Comparison of ENCODE assay signal across 8 cellular contexts in the genomic region with DNA sequence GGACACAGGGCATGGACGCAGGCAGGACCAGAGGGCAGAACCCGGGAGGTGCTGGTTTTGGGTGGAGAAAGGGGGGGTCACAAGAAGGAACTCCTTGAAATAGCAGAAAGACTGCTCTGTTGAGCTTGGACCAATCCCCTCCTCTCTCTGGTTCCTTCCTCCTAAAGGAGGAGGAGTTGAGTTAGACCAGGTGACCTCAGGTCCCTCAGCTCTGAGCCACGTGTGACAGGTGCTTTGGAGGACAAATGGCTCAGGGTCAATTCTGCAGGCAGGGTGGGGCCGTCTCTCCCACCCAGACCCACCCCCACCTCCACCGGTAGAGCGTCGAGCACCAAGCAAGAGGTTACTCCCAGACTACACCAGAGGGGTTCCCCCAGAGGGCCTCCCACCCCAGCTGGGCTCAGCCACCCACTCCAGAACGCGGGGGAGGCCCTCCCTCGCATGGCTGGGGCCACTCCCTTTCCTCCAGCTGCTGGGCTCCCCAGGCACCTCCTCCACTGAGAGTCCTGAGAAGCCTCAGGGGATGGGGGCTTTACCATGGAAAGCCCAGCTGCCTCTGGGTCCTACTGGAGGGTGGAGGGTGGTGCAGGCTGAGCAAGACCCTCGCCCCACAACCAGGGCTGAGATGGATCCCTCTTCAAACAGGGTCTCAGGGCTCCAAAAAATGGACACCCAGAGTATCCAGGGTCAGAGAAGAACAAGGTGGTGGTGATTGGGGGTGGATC. TPM values are rescaled to one million over a fixed set of nuclear protein-coding genes. Genes with fewer than 3 reads are reported as not detected.
DNase-seq lines count a peak whose midpoint lies in the region; ATAC-seq and TF ChIP-seq lines count a peak whose summit lies in the region.

No MANE protein-coding gene starts in this region.

- H2BK120ac ChIP-seq in mesendoderm (ENCODE audit: low read depth, low read length): no peak overlapping the region

- no peak overlapping the region for H2BK15ac ChIP-seq in mesendoderm (replicated peaks; ENCODE audit: low read depth)

- no peak overlapping the region for H3K23ac ChIP-seq in mesendoderm (ENCODE audit: low read length)

- H3K18ac ChIP-seq in mesendoderm (ENCODE audit: low read length): peak overlapping the region; percentile 9

- H3K9me3 ChIP-seq in Caco-2: no peaks in the 10 kb centered on the region

- peaks cover 6% of the 10 kb centered on the region; the same call in 1 of the 2 replicates for H3K36me3 ChIP-seq in Caco-2 (ENCODE audit: control insufficient read depth, insufficient read depth, low read length)
- no peaks in the 10 kb centered on the region for H3K36me3 ChIP-seq in KMS-11 (ENCODE audit: insufficient read depth)
- H3K36me3 ChIP-seq in mesendoderm (ENCODE audit: control insufficient read depth, insufficient read depth, low read length): peaks cover 3% of the 10 kb centered on the region

- H3K9ac ChIP-seq in KMS-11 (peak overlapping the region; percentile 32; the same call in 1 of the 2 replicates), mesendoderm (ENCODE audit: low read length) (peak overlapping the region; percentile 77)

- H3K56ac ChIP-seq in mesendoderm (ENCODE audit: low read length): peak overlapping the region; percentile 69

- H2BK5ac ChIP-seq in mesendoderm (ENCODE audit: low read length): no peak overlapping the region

- H3K4me3 ChIP-seq in Caco-2 (ENCODE audit: low read depth, low read length) (peak overlapping the region; percentile 77), KMS-11 (IDR thresholded peaks at IDR 0.05; ENCODE audit: insufficient read depth, low read depth, low read length) (no peak overlapping the region), mesendoderm (ENCODE audit: low read length) (peak overlapping the region; percentile 13)

- peaks cover 2% of the 10 kb centered on the region for H3K79me1 ChIP-seq in mesendoderm (ENCODE audit: low read length)

- H4K20me1 ChIP-seq in KMS-11 (ENCODE audit: insufficient read depth): no peaks in the 10 kb centered on the region

- POLR2A ChIA-PET in Caco-2 (lab: Charles Lee): interaction anchor here (0.5 to 0.9 kb wide), 5 partner anchors 28 to 234 kb away, joined by 4 to 10 read pairs (median 6); a partner anchor contains a TSS

- H3K36me3 Mint-ChIP-seq in Caco-2 (ENCODE audit: insufficient read depth, unreplicated experiment) (peaks cover 68% of the 10 kb centered on the region), type B pancreatic cell (peaks cover 4% of the 10 kb centered on the region)

- WGBS in mesendoderm (ENCODE audit: extremely low coverage, insufficient coverage, low lambda C conversion rate): no CpG with 5 or more reads among the region's 11 CpGs

- intact Hi-C loops in Caco-2 (cut with micrococcal nuclease; ENCODE audit: unreplicated experiment): loop anchor here (2.0 kb wide), 1 partner anchor 28 kb away; a partner anchor contains a TSS

- H3K4me1 ChIP-seq in Caco-2 (peaks cover 16% of the 10 kb centered on the region), KMS-11 (ENCODE audit: low read depth, poor library complexity, severe bottlenecking) (peaks cover 18% of the 10 kb centered on the region), mesendoderm (ENCODE audit: control insufficient read depth, low read depth, low read length) (no peaks in the 10 kb centered on the region)

- peak; percentile 82 to 85 for DNase-seq in Caco-2
- peak; percentile 65 for DNase-seq in T-helper 22 cell (ENCODE audit: low read depth)
- DNase-seq in dermis blood vessel endothelial cell: peak; percentile 51
- DNase-seq in mesendoderm: peak; percentile 91
- DNase-seq in type B pancreatic cell (ENCODE audit: extremely low spot score, unreplicated experiment): no peak
- DNase-seq in NK-92 (lab: John Stamatoyannopoulos, UW; ENCODE audit: unreplicated experiment): no peak

- CTCF ChIA-PET in Caco-2 (lab: Charles Lee): interaction anchor here (1.3 to 1.4 kb wide), 2 partner anchors 31 to 119 kb away, joined by 5 to 6 read pairs; no protein-coding TSS in a partner anchor

- H4K8ac ChIP-seq in mesendoderm (ENCODE audit: low read depth, low read length): no peak overlapping the region

- H3K9me3 Mint-ChIP-seq in Caco-2 (ENCODE audit: unreplicated experiment) (no peaks in the 10 kb centered on the region), type B pancreatic cell (no peaks in the 10 kb centered on the region)

- H3K4ac ChIP-seq in mesendoderm (ENCODE audit: low read depth, low read length): peak overlapping the region; percentile 88

- H3K4me2 ChIP-seq in KMS-11: peak overlapping the region; percentile 63
- peak overlapping the region; percentile 59 for H3K4me2 ChIP-seq in mesendoderm (ENCODE audit: low read length)

- peak; percentile 41 for ATAC-seq in GM19452 (IDR thresholded peaks at IDR 0.05; ENCODE audit: unreplicated experiment)

- H3K27me3 ChIP-seq in Caco-2 (replicated peaks; ENCODE audit: control insufficient read depth, insufficient read depth, low read length) (no peaks in the 10 kb centered on the region), KMS-11 (ENCODE audit: insufficient read depth, low read depth) (no peaks in the 10 kb centered on the region), mesendoderm (ENCODE audit: insufficient read depth, low read length, poor library complexity) (no peaks in the 10 kb centered on the region)

- peak in 1 of 2 experiments; percentile 49 for TF ChIP-seq CTCF in Caco-2 (IDR thresholded peaks at IDR 0.05; ENCODE audit: insufficient read depth in 1 of 2, low read depth in 1 of 2, low read length in 1 of 2, severe bottlenecking in 1 of 2, unreplicated experiment in 1 of 2)
- no peak for TF ChIP-seq CTCF in KMS-11 (conservative IDR thresholded peaks at IDR 0.05; ENCODE audit: low read depth, low read length)
- peak; percentile 61 for TF ChIP-seq CTCF in type B pancreatic cell (conservative IDR thresholded peaks at IDR 0.05)

- H3K4me1 Mint-ChIP-seq in Caco-2 (ENCODE audit: low read depth, unreplicated experiment) (peaks cover 9% of the 10 kb centered on the region), type B pancreatic cell (ENCODE audit: unreplicated experiment) (peaks cover 5% of the 10 kb centered on the region)

- H3K27ac Mint-ChIP-seq in Caco-2 (ENCODE audit: unreplicated experiment) (peak overlapping the region; percentile 91), type B pancreatic cell (peak overlapping the region; percentile 96)

- H3K27me3 Mint-ChIP-seq in Caco-2 (ENCODE audit: insufficient read depth, unreplicated experiment): no peaks in the 10 kb centered on the region
- no peaks in the 10 kb centered on the region for H3K27me3 Mint-ChIP-seq in type B pancreatic cell

- H4K5ac ChIP-seq in mesendoderm (ENCODE audit: low read length): no peak overlapping the region

- no TSS peak for BruUV-seq in Caco-2 (replicated peaks; lab: Mats Ljungman, UMichigan)

- H3K27ac ChIP-seq in KMS-11 (peak overlapping the region; percentile 44; the same call in 1 of the 2 replicates), mesendoderm (ENCODE audit: low read depth, low read length) (peak overlapping the region; percentile 92)

- peak overlapping the region; percentile 34; the same call in 1 of the 2 replicates for H2AFZ ChIP-seq in KMS-11 (ENCODE audit: low read depth)

- H3K79me2 ChIP-seq in KMS-11 (ENCODE audit: insufficient read depth, low read depth) (no peaks in the 10 kb centered on the region), mesendoderm (ENCODE audit: control insufficient read depth, insufficient read depth, low read length) (no peaks in the 10 kb centered on the region)

- no peak overlapping the region for H2AK5ac ChIP-seq in mesendoderm (ENCODE audit: low read length)

- H3K4me3 Mint-ChIP-seq in Caco-2 (ENCODE audit: unreplicated experiment): peak overlapping the region; percentile 83
- H3K4me3 Mint-ChIP-seq in type B pancreatic cell: peak overlapping the region; percentile 94

RNA-seq across cellular contexts. Expression of a gene that starts 7.7 kb away (rescaled TPM):
- 162 and 171 TPM in 2 replicates for total RNA-seq in Caco-2 (2022)
- 193 and 439 TPM in 2 replicates for total RNA-seq in dermis blood vessel endothelial cell
- 35.2 TPM for polyA plus RNA-seq in mesendoderm (2013, experiment 1 of 2)
- polyA plus RNA-seq in mesendoderm (2013, experiment 2 of 2): 36.4 TPM
- total RNA-seq in type B pancreatic cell (ENCODE audit: low replicate concordance): 73.6 and 132 TPM in 2 replicates

RNA-seq across cellular contexts. Expression of a gene that starts 28.7 kb away (rescaled TPM):
- 70.0 and 72.3 TPM in 2 replicates for total RNA-seq in Caco-2 (2022)
- 162 and 166 TPM in 2 replicates for total RNA-seq in dermis blood vessel endothelial cell
- 39.1 TPM for polyA plus RNA-seq in mesendoderm (2013, experiment 1 of 2)
- polyA plus RNA-seq in mesendoderm (2013, experiment 2 of 2): 39.0 TPM
- total RNA-seq in type B pancreatic cell (ENCODE audit: low replicate concordance): 49.5 and 53.6 TPM in 2 replicates

RNA-seq across cellular contexts. Expression of a gene that starts 31.7 kb away (rescaled TPM):
- 24.1 and 27.3 TPM in 2 replicates for total RNA-seq in Caco-2 (2022)
- total RNA-seq in dermis blood vessel endothelial cell: 74.7 and 88.0 TPM in 2 replicates
- polyA plus RNA-seq in mesendoderm (2013, experiment 1 of 2): 15.1 TPM
- 14.1 TPM for polyA plus RNA-seq in mesendoderm (2013, experiment 2 of 2)
- total RNA-seq in type B pancreatic cell (ENCODE audit: low replicate concordance): 21.2 and 29.7 TPM in 2 replicates

Comparison
In these comparisons a context has a peak if more than half of its experiments do, and no peak if none do; other contexts are left out.
1. DNase-seq: peak in Caco-2 (2 of 2), T-helper 22 cell (single experiment), dermis blood vessel endothelial cell (single experiment) and mesendoderm (single experiment); none in type B pancreatic cell (single experiment) and NK-92 (single experiment).